In genomic region chr15:25830844-25831443, GRCh38 we compare ENCODE assay signal across 13 cellular contexts. TPM values are rescaled to one million over a fixed set of nuclear protein-coding genes. Genes with fewer than 3 reads are reported as not detected.
DNase-seq lines count a peak whose midpoint lies in the region; ATAC-seq, FAIRE-seq and TF ChIP-seq lines count a peak whose summit lies in the region.
"Had no signal": no experiment of that assay in that cellular context is flagged by ENCODE, and none has a peak within 500 bp of the region (broad histone marks: within the 10 kb centered on the region; RNA-seq: fewer than 3 reads in every experiment).

No MANE protein-coding gene starts in this region.

- H3K4me3 Mint-ChIP-seq in natural killer cell treated with Interleukin-12 subunit alpha and Interleukin-12 subunit beta and Interleukin-15 and Interleukin-18, amount 100 ng/mL, for 72 hours: no peak overlapping the region
- H3K4me3 Mint-ChIP-seq: activated naive CD8-positive, alpha-beta T cell treated with anti-CD3 and anti-CD28 coated beads, Interleukin-2, amount 50 U/mL, for 24 hours had no signal

- no peaks in the 10 kb centered on the region for H3K27me3 ChIP-seq in adipocyte (replicated peaks; ENCODE audit: control insufficient read depth, insufficient read depth, low read length)
- H3K27me3 ChIP-seq in heart left ventricle: no peaks in the 10 kb centered on the region

- H3K36me3 ChIP-seq in adipocyte (ENCODE audit: control insufficient read depth, insufficient read depth, low read length, severe bottlenecking) (no peaks in the 10 kb centered on the region), heart left ventricle (no peaks in the 10 kb centered on the region)
- H3K36me3 ChIP-seq: WERI-Rb-1 had no signal

- peak overlapping the region in 7 of 12 donors; percentile 22 to 81 (median 67) for H3K27ac ChIP-seq in heart left ventricle
- H3K27ac ChIP-seq: WERI-Rb-1 had no signal

- H3K9me3 ChIP-seq in adipocyte (ENCODE audit: control insufficient read depth, low read length): no peaks in the 10 kb centered on the region
- H3K9me3 ChIP-seq in heart left ventricle: peaks cover 0 to 14% (median 0%) of the 10 kb centered on the region in 12 donors

- intact Hi-C loops in heart left ventricle (cut with DNase I) (no loop called here), posterior vena cava (cut with DNase I) (no loop called here)

- no peak overlapping the region for H3K27ac Mint-ChIP-seq in natural killer cell treated with Interleukin-12 subunit alpha and Interleukin-12 subunit beta and Interleukin-15 and Interleukin-18, amount 100 ng/mL, for 72 hours

- H3K9ac ChIP-seq in adipocyte (ENCODE audit: low read length): peak overlapping the region; percentile 66

- WGBS in heart left ventricle, 4 donors: 57 to 66% (median 61%) methylated on average over 11 of the region's 11 CpGs

- H3K9me3 Mint-ChIP-seq in natural killer cell treated with Interleukin-12 subunit alpha and Interleukin-12 subunit beta and Interleukin-15 and Interleukin-18, amount 100 ng/mL, for 72 hours: peaks cover 4% of the 10 kb centered on the region

- H3K4me3 ChIP-seq in adipocyte (ENCODE audit: low read length) (peak overlapping the region; percentile 63), heart left ventricle (peak overlapping the region in 3 of 12 donors; percentile 8 to 28 (median 18))

- TF ChIP-seq CTCF in heart left ventricle (IDR thresholded peaks at IDR 0.05): no peak
- TF ChIP-seq CTCF in D721Med (IDR thresholded peaks at IDR 0.05; ENCODE audit: insufficient read depth, missing control alignments): no peak

- peaks cover 19 to 32% of the 10 kb centered on the region in 2 donors for H3K4me1 Mint-ChIP-seq in natural killer cell treated with Interleukin-12 subunit alpha and Interleukin-12 subunit beta and Interleukin-15 and Interleukin-18, amount 100 ng/mL, for 72 hours (ENCODE audit: low read depth in 2 of 2)

- peaks cover 6% of the 10 kb centered on the region for H3K36me3 Mint-ChIP-seq in natural killer cell treated with Interleukin-12 subunit alpha and Interleukin-12 subunit beta and Interleukin-15 and Interleukin-18, amount 100 ng/mL, for 72 hours

- TF ChIP-seq POLR2A in heart left ventricle (IDR thresholded peaks at IDR 0.05): no peak

- peak; percentile 93 for DNase-seq in AG08395 (ENCODE audit: low spot score)
- DNase-seq in adipocyte (ENCODE audit: low read depth): peak; percentile 97
- peak in 2 of 5 donors; percentile 37 to 67 for DNase-seq in heart left ventricle
- peak; percentile 93 for DNase-seq in posterior vena cava (ENCODE audit: low spot score)
- DNase-seq in NCI-H1417 treated with DMSO at 0.1 percent for 48 hours (lab: John Stamatoyannopoulos, UW): no peak
- no peak for DNase-seq in D721Med (ENCODE audit: insufficient read length, low spot score)
- DNase-seq in natural killer cell treated with Interleukin-12 subunit alpha and Interleukin-12 subunit beta and Interleukin-15 and Interleukin-18, amount 100 ng/mL, for 72 hours (ENCODE audit: low spot score): no peak
- DNase-seq: activated naive CD8-positive, alpha-beta T cell treated with anti-CD3 and anti-CD28 coated beads, Interleukin-2, amount 50 U/mL, for 24 hours; CD4-positive, CD25-positive, alpha-beta regulatory T cell; NCI-H82; WERI-Rb-1 had no signal

- ATAC-seq in heart left ventricle (peak; percentile 66 to 89 (median 84)), HG03469 (IDR thresholded peaks at IDR 0.05; ENCODE audit: unreplicated experiment) (no peak)
- ATAC-seq in natural killer cell treated with Interleukin-12 subunit alpha and Interleukin-12 subunit beta and Interleukin-15 and Interleukin-18, amount 100 ng/mL, for 72 hours: no peak
- ATAC-seq: activated naive CD8-positive, alpha-beta T cell treated with anti-CD3 and anti-CD28 coated beads, Interleukin-2, amount 50 U/mL, for 24 hours had no signal

- H3K4me1 ChIP-seq in adipocyte (ENCODE audit: control insufficient read depth, insufficient read depth, low read length): peaks cover 22% of the 10 kb centered on the region
- peaks cover 0 to 20% (median 1%) of the 10 kb centered on the region in 12 donors for H3K4me1 ChIP-seq in heart left ventricle

- no peak for FAIRE-seq in D721Med (lab: Jason Lieb, UNC)
- FAIRE-seq: H54 had no signal

- no peaks in the 10 kb centered on the region for H3K27me3 Mint-ChIP-seq in natural killer cell treated with Interleukin-12 subunit alpha and Interleukin-12 subunit beta and Interleukin-15 and Interleukin-18, amount 100 ng/mL, for 72 hours
- H3K27me3 Mint-ChIP-seq: activated naive CD8-positive, alpha-beta T cell treated with anti-CD3 and anti-CD28 coated beads, Interleukin-2, amount 50 U/mL, for 24 hours; CD4-positive, CD25-positive, alpha-beta regulatory T cell had no signal

RNA-seq across cellular contexts. Expression of gene ATP10A, which starts 32.2 kb away (rescaled TPM):
- total RNA-seq in heart left ventricle (1 to 10 TPM in 5 of 9 donors, under 1 TPM in 4; 0.55 to 3.3 (median 1.0) TPM), posterior vena cava (10 to 100 TPM; 18.7 to 21.5 TPM)
- polyA plus RNA-seq in heart left ventricle: 1 to 10 TPM in 1 of 2 donors, under 1 TPM in 1; 0.53 to 2.0 TPM
- total RNA-seq in natural killer cell treated with Interleukin-12 subunit alpha and Interleukin-12 subunit beta and Interleukin-15 and Interleukin-18, amount 100 ng/mL, for 72 hours: 10 to 100 TPM; 16.6 to 22.8 TPM

Comparison
In these comparisons a context has a peak if more than half of its experiments do, and no peak if none do; other contexts are left out.
1. DNase-seq: peak in AG08395 (single experiment), adipocyte (single experiment) and posterior vena cava (single experiment); none in NCI-H1417 treated with DMSO at 0.1 percent for 48 hours (single experiment), D721Med (single experiment) and natural killer cell treated with Interleukin-12 subunit alpha and Interleukin-12 subunit beta and Interleukin-15 and Interleukin-18, amount 100 ng/mL, for 72 hours (single experiment).
2. ATAC-seq: peak in heart left ventricle (4 of 4); none in HG03469 (single experiment) and natural killer cell treated with Interleukin-12 subunit alpha and Interleukin-12 subunit beta and Interleukin-15 and Interleukin-18, amount 100 ng/mL, for 72 hours (0 of 2).
3. RNA of gene ATP10A, which starts 32.2 kb away (total RNA-seq): 16.6 to 22.8 TPM in natural killer cell treated with Interleukin-12 subunit alpha and Interleukin-12 subunit beta and Interleukin-15 and Interleukin-18, amount 100 ng/mL, for 72 hours and 18.7 to 21.5 TPM in posterior vena cava; 0.55 to 3.3 TPM in heart left ventricle; every median in the first group is over 4 times any median in the second.